3 cellular contexts compared by ENCODE assay signal in genomic region chr17:54381482-54381881, GRCh38.
TF ChIP-seq lines count a peak whose summit lies in the region.

No MANE protein-coding gene starts in this region.

TF ChIP-seq in A549, 52 proteins besides CTCF, POLR2A, EP300 and RAD21:
- TF ChIP-seq MAX (IDR thresholded peaks at IDR 0.05) (no peak), MAFK (IDR thresholded peaks at IDR 0.05; ENCODE audit: partially characterized antibody) (peak; percentile 98)

TF ChIP-seq in IMR-90, 13 proteins besides CTCF, POLR2A, EP300 and RAD21:
- TF ChIP-seq RFX5 (IDR thresholded peaks at IDR 0.05; ENCODE audit: low read depth, low read length) (no peak), MAFK (IDR thresholded peaks at IDR 0.05; ENCODE audit: low read depth, low read length) (peak; percentile 98)
TF ChIP-seq in IMR-90: peak in this region for 1.

TF ChIP-seq in H1, 55 proteins besides CTCF, POLR2A, EP300 and RAD21:
- peak; percentile 94 for TF ChIP-seq MAFK (IDR thresholded peaks at IDR 0.05; ENCODE audit: low read depth, low read length)
- no peak for TF ChIP-seq POLR2AphosphoS5 (IDR thresholded peaks at IDR 0.05; ENCODE audit: low read depth, low read length)
- TF ChIP-seq PHF8 (conservative IDR thresholded peaks at IDR 0.05; ENCODE audit: low read depth, low read length): no peak
